ENCODE assay signal across 8 cellular contexts in genomic region chr21:29145354-29145782, GRCh38. TPM values are rescaled to one million over a fixed set of nuclear protein-coding genes. Genes with fewer than 3 reads are reported as not detected.
DNase-seq lines count a peak whose midpoint lies in the region; ATAC-seq and TF ChIP-seq lines count a peak whose summit lies in the region.

No MANE protein-coding gene starts in this region.

- H3K36me3 ChIP-seq in heart right ventricle (no peaks in the 10 kb centered on the region), stomach smooth muscle (ENCODE audit: control insufficient read depth in 2 of 2, insufficient read depth in 2 of 2, low read length in 2 of 2) (no peaks in the 10 kb centered on the region), neuronal stem cell (replicated peaks in 1 of 2; ENCODE audit: control insufficient read depth in 2 of 2, insufficient read depth in 2 of 2, low read length in 2 of 2) (no peaks in the 10 kb centered on the region)

- no peak overlapping the region for H3K23ac ChIP-seq in neuronal stem cell (ENCODE audit: low read depth, low read length, poor library complexity)

- H3K4me2 ChIP-seq in neuronal stem cell (ENCODE audit: insufficient read depth, low read length, poor library complexity, severe bottlenecking): no peak overlapping the region

- H3K9ac ChIP-seq in stomach smooth muscle (ENCODE audit: low read length in 2 of 2) (peak overlapping the region in 1 of 2 donors; percentile 39), neuronal stem cell (ENCODE audit: low read depth, low read length, poor library complexity) (no peak overlapping the region)

- H3K27ac ChIP-seq in heart right ventricle (peak overlapping the region in 9 of 10 donors; percentile 4 to 88 (median 78)), stomach smooth muscle (ENCODE audit: low read length) (peak overlapping the region; percentile 32), neuronal stem cell (replicated peaks; ENCODE audit: low read length) (no peak overlapping the region)

- no peak overlapping the region for H3K14ac ChIP-seq in neuronal stem cell (ENCODE audit: low read length)

- H3K4ac ChIP-seq in neuronal stem cell (ENCODE audit: low read length): no peak overlapping the region

- 28 to 40% methylated on average over 5 of the region's 5 CpGs for WGBS in heart right ventricle, 2 donors
- WGBS in neuronal stem cell (ENCODE audit: extremely low coverage in 2 of 2, insufficient read length in 2 of 2, insufficient replicate concordance in 1 of 2), 2 donors: no CpG with 5 or more reads among the region's 5 CpGs

- intact Hi-C loops in heart right ventricle (cut with DNase I): loop anchor here in 4 of 10 donors (5.0 to 10.0 kb wide), 4 partner anchors 48 to 58 kb away; no protein-coding TSS in a partner anchor

- no peaks in the 10 kb centered on the region for H3K79me1 ChIP-seq in neuronal stem cell (ENCODE audit: low read depth, low read length)

- H2BK5ac ChIP-seq in neuronal stem cell (ENCODE audit: low read length): no peak overlapping the region

- H3K27me3 ChIP-seq in heart right ventricle (no peaks in the 10 kb centered on the region), stomach smooth muscle (ENCODE audit: control insufficient read depth in 1 of 2, insufficient read depth in 2 of 2, low read length in 2 of 2) (no peaks in the 10 kb centered on the region), neuronal stem cell (ENCODE audit: control insufficient read depth in 3 of 3, insufficient read depth in 3 of 3, low read depth in 1 of 3, low read length in 3 of 3) (no peaks in the 10 kb centered on the region)

- no peak overlapping the region for H2BK12ac ChIP-seq in neuronal stem cell (ENCODE audit: low read length)

- no peak for TF ChIP-seq CTCF in heart right ventricle (IDR thresholded peaks at IDR 0.05)

- H3K4me3 ChIP-seq in heart right ventricle (no peak overlapping the region), stomach smooth muscle (ENCODE audit: low read length in 2 of 2) (peak overlapping the region in 1 of 2 donors; percentile 6), neuronal stem cell (ENCODE audit: low read length in 2 of 2) (no peak overlapping the region)

- H2BK15ac ChIP-seq in neuronal stem cell (ENCODE audit: low read length): no peak overlapping the region

- DNase-seq in HCEC 1CT: peak; percentile 98
- peak; percentile 62 to 90 for DNase-seq in SW 1271 (lab: John Stamatoyannopoulos, UW)
- peak in 1 of 2 donors; percentile 37 for DNase-seq in heart right ventricle
- no peak for DNase-seq in SHP77 treated with DMSO at 0.1 percent for 48 hours (lab: John Stamatoyannopoulos, UW)
- DNase-seq in neuronal stem cell (ENCODE audit: low spot score): no peak

- no peaks in the 10 kb centered on the region for H3K9me3 ChIP-seq in heart right ventricle
- H3K9me3 ChIP-seq in stomach smooth muscle (ENCODE audit: control insufficient read depth in 2 of 2, low read length in 2 of 2): no peaks in the 10 kb centered on the region
- H3K9me3 ChIP-seq in neuronal stem cell (replicated peaks in 1 of 2; ENCODE audit: control insufficient read depth in 2 of 2, insufficient read depth in 1 of 2, low read depth in 1 of 2, low read length in 2 of 2): no peaks in the 10 kb centered on the region

- H3K4me1 ChIP-seq in heart right ventricle (peaks cover 0 to 56% (median 27%) of the 10 kb centered on the region in 9 donors), stomach smooth muscle (ENCODE audit: control insufficient read depth, insufficient read depth, low read length) (peaks cover 8% of the 10 kb centered on the region), neuronal stem cell (ENCODE audit: control insufficient read depth in 2 of 2, insufficient read depth in 1 of 2, low read depth in 1 of 2, low read length in 2 of 2) (no peaks in the 10 kb centered on the region)

- H4K91ac ChIP-seq in neuronal stem cell (ENCODE audit: low read depth, low read length, poor library complexity): no peak overlapping the region

- H2AK5ac ChIP-seq in neuronal stem cell (ENCODE audit: low read depth, low read length): no peak overlapping the region

- no peak overlapping the region for H3K18ac ChIP-seq in neuronal stem cell (ENCODE audit: low read length)

- peak; percentile 68 to 86 (median 82) for ATAC-seq in heart right ventricle
- no peak for ATAC-seq in GM21381 (IDR thresholded peaks at IDR 0.05; ENCODE audit: unreplicated experiment)
- ATAC-seq in HG02870 (IDR thresholded peaks at IDR 0.05; ENCODE audit: unreplicated experiment): no peak

- no peak overlapping the region for H4K8ac ChIP-seq in neuronal stem cell (ENCODE audit: low read depth, low read length)

- no peak overlapping the region for H2AFZ ChIP-seq in neuronal stem cell (ENCODE audit: low read length)

- H2BK120ac ChIP-seq in neuronal stem cell (ENCODE audit: low read depth, low read length): no peak overlapping the region

RNA-seq across cellular contexts. Expression of gene MAP3K7CL, which starts 14.9 kb away (rescaled TPM):
- 10 to 100 TPM in 3 of 10 donors, 1 to 10 TPM in 4, under 1 TPM in 3; 0.64 to 62.1 (median 4.3) TPM for total RNA-seq in heart right ventricle
- polyA plus RNA-seq in heart right ventricle: 1 to 10 TPM; 2.6 to 3.2 TPM
- polyA plus RNA-seq in neuronal stem cell (2013, experiment 1 of 2): 0.07 TPM
- polyA plus RNA-seq in neuronal stem cell (2013, experiment 2 of 2): not detected

Comparison
In these comparisons a context has a peak if more than half of its experiments do, and no peak if none do; other contexts are left out.
1. DNase-seq: peak in HCEC 1CT (single experiment) and SW 1271 (2 of 2); none in SHP77 treated with DMSO at 0.1 percent for 48 hours (single experiment) and neuronal stem cell (single experiment).
2. ATAC-seq: peak in heart right ventricle (8 of 8); none in GM21381 (single experiment) and HG02870 (single experiment).